Comparison of ENCODE assay signal across 8 cellular contexts in the genomic region with DNA sequence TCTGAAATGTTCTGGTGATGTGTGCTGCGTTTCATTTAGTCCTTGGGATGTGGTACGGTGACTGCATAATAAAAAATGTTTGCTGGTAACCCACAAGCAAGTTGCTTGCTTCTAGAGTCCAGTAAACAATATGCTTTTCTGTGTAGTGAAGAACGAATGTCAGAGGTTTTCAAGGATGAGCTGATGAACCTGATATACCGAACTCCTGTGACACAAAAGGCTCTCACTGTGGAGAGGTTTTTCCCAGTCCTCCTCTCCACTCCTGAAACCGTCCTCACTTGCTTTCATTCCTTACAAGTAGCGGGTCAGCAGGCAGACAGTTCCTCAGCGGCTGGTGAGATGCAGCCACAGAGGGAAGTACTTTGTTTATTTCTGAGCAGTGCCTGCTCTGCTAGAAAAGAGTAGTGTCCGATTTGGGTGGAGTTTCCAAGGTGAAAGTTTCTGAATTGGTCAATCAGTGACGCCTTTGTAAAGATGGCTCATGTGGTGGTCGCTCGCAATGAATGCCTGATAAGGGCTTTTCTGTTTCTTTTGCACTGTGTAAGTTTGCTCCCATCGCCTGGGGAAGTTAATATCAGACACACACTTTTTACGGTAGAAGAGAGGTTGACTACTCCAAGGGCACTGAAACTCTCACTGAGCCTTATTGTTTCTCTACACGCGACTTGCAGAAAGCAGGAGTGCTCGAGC. TPM values are rescaled to one million over a fixed set of nuclear protein-coding genes. Genes with fewer than 3 reads are reported as not detected.
DNase-seq lines count a peak whose midpoint lies in the region; ATAC-seq and TF ChIP-seq lines count a peak whose summit lies in the region.

No MANE protein-coding gene starts in this region.

- H3K27me3 ChIP-seq in PC-3 (ENCODE audit: low read length) (no peaks in the 10 kb centered on the region), colonic mucosa (no peaks in the 10 kb centered on the region), thymus (ENCODE audit: control insufficient read depth, insufficient read depth) (no peaks in the 10 kb centered on the region)

- peaks cover 10% of the 10 kb centered on the region; the same call in 1 of the 2 replicates for H4K20me1 ChIP-seq in PC-3 (ENCODE audit: low read length)

- 3% methylated on average over 16 of the region's 16 CpGs for WGBS in thymus

- H3K36me3 ChIP-seq in PC-3 (ENCODE audit: low read depth, low read length), result no peaks in the 10 kb centered on the region
- no peaks in the 10 kb centered on the region for H3K36me3 ChIP-seq in colonic mucosa
- H3K36me3 ChIP-seq in thymus (ENCODE audit: control insufficient read depth, insufficient read depth), result no peaks in the 10 kb centered on the region

- POLR2A ChIA-PET in PC-3 (lab: Charles Lee; ENCODE audit: unreplicated experiment), result no interaction called here

- H3K4me3 ChIP-seq in PC-3 (ENCODE audit: low read length), result peak overlapping the region; percentile 95
- peak overlapping the region; percentile 67 for H3K4me3 ChIP-seq in colonic mucosa
- peak overlapping the region; percentile 99 for H3K4me3 ChIP-seq in thymus (ENCODE audit: low read length)

- H3F3A ChIP-seq in PC-3 (ENCODE audit: low read length, unreplicated experiment), result no peaks in the 10 kb centered on the region

- H3K27ac ChIP-seq in PC-3 (ENCODE audit: low read length), result no peak overlapping the region
- H3K27ac ChIP-seq in colonic mucosa, result peak overlapping the region; percentile 97
- peak overlapping the region; percentile 86 for H3K27ac ChIP-seq in thymus (ENCODE audit: low read depth)

- H3K9me3 ChIP-seq in PC-3 (ENCODE audit: low read length) (no peaks in the 10 kb centered on the region), colonic mucosa (no peaks in the 10 kb centered on the region), thymus (ENCODE audit: control insufficient read depth) (no peaks in the 10 kb centered on the region)

- intact Hi-C loops in PC-3 (cut with micrococcal nuclease), result no loop called here
- intact Hi-C loops in colonic mucosa (cut with DNase I), result loop anchor here (5.0 kb wide), 1 partner anchor 80 kb away; no protein-coding TSS in a partner anchor

- no peaks in the 10 kb centered on the region for H3K9me2 ChIP-seq in PC-3 (replicated peaks; ENCODE audit: low read length)

- peak overlapping the region; percentile 97 for H3K4me2 ChIP-seq in PC-3 (ENCODE audit: low read length)

- DNase-seq in EH (ENCODE audit: low read depth) (peak; percentile 76), H4 (ENCODE audit: low spot score) (peak; percentile 47), PC-3 (peak; percentile 19), colonic mucosa (peak; percentile 61), medulla oblongata (ENCODE audit: extremely low spot score) (peak; percentile 80), HPDE6-E6E7 (ENCODE audit: extremely low spot score) (no peak)

- no peak for ATAC-seq in PC-3
- ATAC-seq in HG02840 (IDR thresholded peaks at IDR 0.05; ENCODE audit: low FRiP score, unreplicated experiment), result no peak

- H3K4me1 ChIP-seq in PC-3 (ENCODE audit: insufficient read depth, low read length) (peaks cover 14% of the 10 kb centered on the region), colonic mucosa (peaks cover 5% of the 10 kb centered on the region), thymus (ENCODE audit: control insufficient read depth, insufficient read depth, low read length) (peaks cover 42% of the 10 kb centered on the region)

- CTCF ChIA-PET in PC-3 (lab: Charles Lee), result no interaction called here

- no TSS peak for BruUV-seq in PC-3 (replicated peaks; lab: Mats Ljungman, UMichigan)

- TF ChIP-seq CTCF in PC-3 (conservative IDR thresholded peaks at IDR 0.05; ENCODE audit: low read depth, low read length) (no peak), colonic mucosa (IDR thresholded peaks at IDR 0.05) (no peak)

- no peak overlapping the region for H2AFZ ChIP-seq in PC-3 (ENCODE audit: low read length)

- 0 out of 2 replicates have a peak overlapping the region, but pooled peaks have one; percentile 84 for H3K9ac ChIP-seq in PC-3 (ENCODE audit: low read length)
- peak overlapping the region; percentile 45 to 76 for H3K9ac ChIP-seq in colonic mucosa (ENCODE audit: low read depth in 2 of 2, low read length in 2 of 2)

- peaks cover 61% of the 10 kb centered on the region for H3K79me2 ChIP-seq in PC-3 (ENCODE audit: low read length)

RNA-seq across cellular contexts. Expression of a gene that starts 3.0 kb away (rescaled TPM):
- total RNA-seq in H4 (2014; rRNA removed; shearing (Covaris generic)), result 4.6 and 6.1 TPM in 2 replicates
- total RNA-seq in PC-3 (2014; rRNA removed) (5.0 and 6.6 TPM in 2 replicates), colonic mucosa (10 to 100 TPM; 49.2 to 73.1 TPM)
- 15.0 TPM for polyA plus RNA-seq in thymus
